In the genomic region with DNA sequence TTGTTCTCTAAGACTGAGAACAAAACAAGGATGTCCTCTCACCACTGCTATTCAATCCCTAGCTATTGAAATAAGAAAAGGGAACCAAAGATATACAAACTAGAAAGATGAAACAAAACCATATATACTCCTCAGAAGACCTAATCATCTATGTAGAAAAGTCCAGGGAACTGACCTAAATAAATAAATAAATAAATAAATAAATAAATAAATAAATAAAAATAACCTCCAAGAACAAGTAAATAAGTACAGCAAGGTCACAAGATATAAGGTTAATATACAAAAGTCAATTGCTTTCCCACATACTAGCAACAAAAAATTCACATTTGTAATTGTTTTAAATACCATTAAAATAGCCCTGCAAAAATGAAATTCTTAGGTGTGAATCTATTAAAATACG, we compare ENCODE assay signal across 1 cellular context.
TF ChIP-seq lines count a peak whose summit lies in the region.

No MANE protein-coding gene starts in this region.

TF ChIP-seq in HEK293, 187 proteins besides CTCF, POLR2A, EP300 and RAD21 (continued from another document and continues in another):
- TF ChIP-seq, protein P1, sequence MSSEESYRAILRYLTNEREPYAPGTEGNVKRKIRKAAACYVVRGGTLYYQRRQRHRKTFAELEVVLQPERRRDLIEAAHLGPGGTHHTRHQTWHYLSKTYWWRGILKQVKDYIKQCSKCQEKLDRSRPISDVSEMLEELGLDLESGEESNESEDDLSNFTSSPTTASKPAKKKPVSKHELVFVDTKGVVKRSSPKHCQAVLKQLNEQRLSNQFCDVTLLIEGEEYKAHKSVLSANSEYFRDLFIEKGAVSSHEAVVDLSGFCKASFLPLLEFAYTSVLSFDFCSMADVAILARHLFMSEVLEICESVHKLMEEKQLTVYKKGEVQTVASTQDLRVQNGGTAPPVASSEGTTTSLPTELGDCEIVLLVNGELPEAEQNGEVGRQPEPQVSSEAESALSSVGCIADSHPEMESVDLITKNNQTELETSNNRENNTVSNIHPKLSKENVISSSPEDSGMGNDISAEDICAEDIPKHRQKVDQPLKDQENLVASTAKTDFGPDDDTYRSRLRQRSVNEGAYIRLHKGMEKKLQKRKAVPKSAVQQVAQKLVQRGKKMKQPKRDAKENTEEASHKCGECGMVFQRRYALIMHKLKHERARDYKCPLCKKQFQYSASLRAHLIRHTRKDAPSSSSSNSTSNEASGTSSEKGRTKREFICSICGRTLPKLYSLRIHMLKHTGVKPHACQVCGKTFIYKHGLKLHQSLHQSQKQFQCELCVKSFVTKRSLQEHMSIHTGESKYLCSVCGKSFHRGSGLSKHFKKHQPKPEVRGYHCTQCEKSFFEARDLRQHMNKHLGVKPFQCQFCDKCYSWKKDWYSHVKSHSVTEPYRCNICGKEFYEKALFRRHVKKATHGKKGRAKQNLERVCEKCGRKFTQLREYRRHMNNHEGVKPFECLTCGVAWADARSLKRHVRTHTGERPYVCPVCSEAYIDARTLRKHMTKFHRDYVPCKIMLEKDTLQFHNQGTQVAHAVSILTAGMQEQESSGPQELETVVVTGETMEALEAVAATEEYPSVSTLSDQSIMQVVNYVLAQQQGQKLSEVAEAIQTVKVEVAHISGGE (tag by site-specific recombination; conservative IDR thresholded peaks at IDR 0.05; ENCODE audit: low read depth): peak; percentile 90
- TF ChIP-seq ZNF19 (tag by site-specific recombination; IDR thresholded peaks at IDR 0.05; ENCODE audit: low read depth) (peak; percentile 75; the same call in 1 of the 2 replicates), ZNF10 (tag by site-specific recombination; IDR thresholded peaks at IDR 0.05) (no peak), ZBTB20 (tag by site-specific recombination; IDR thresholded peaks at IDR 0.05) (no peak), KLF10 (tag by site-specific recombination; IDR thresholded peaks at IDR 0.05) (no peak), ZNF48 (tag by site-specific recombination; IDR thresholded peaks at IDR 0.05) (no peak), ZNF624 (tag by site-specific recombination; IDR thresholded peaks at IDR 0.05) (no peak), ZNF2 (tag by site-specific recombination; IDR thresholded peaks at IDR 0.05) (no peak), ZNF266 (tag by site-specific recombination; IDR thresholded peaks at IDR 0.05; ENCODE audit: low read depth) (peak; percentile 89; the same call in 1 of the 2 replicates), ZNF391 (tag by site-specific recombination; IDR thresholded peaks at IDR 0.05; ENCODE audit: borderline replicate concordance, low read depth) (no peak), ZNF555 (tag by site-specific recombination; conservative IDR thresholded peaks at IDR 0.05) (peak; percentile 98), ZNF785 (tag by site-specific recombination; IDR thresholded peaks at IDR 0.05) (no peak), ZNF433 (tag by site-specific recombination; IDR thresholded peaks at IDR 0.05; ENCODE audit: low read depth) (peak; percentile 95), ZNF843 (tag by site-specific recombination; IDR thresholded peaks at IDR 0.05) (no peak), ZNF404 (tag by site-specific recombination; IDR thresholded peaks at IDR 0.05) (peak; percentile 81; the same call in 1 of the 2 replicates), BCL11B (tag by site-specific recombination; IDR thresholded peaks at IDR 0.05; ENCODE audit: low read depth) (no peak), ZBTB1 (tag by site-specific recombination; IDR thresholded peaks at IDR 0.05) (peak; percentile 66; the same call in 1 of the 2 replicates), ZNF16 (tag by site-specific recombination; IDR thresholded peaks at IDR 0.05; ENCODE audit: low read depth) (no peak), ZNF114 (tag by site-specific recombination; IDR thresholded peaks at IDR 0.05) (no peak), ZNF677 (tag by site-specific recombination; IDR thresholded peaks at IDR 0.05) (no peak), YY2 (tag by site-specific recombination; IDR thresholded peaks at IDR 0.05) (no peak), ZNF354C (tag by site-specific recombination; IDR thresholded peaks at IDR 0.05; ENCODE audit: borderline replicate concordance, low read depth) (peak; percentile 95; the same call in 1 of the 2 replicates), ZNF292 (tag by site-specific recombination; IDR thresholded peaks at IDR 0.05; ENCODE audit: borderline replicate concordance, low read depth) (peak; percentile 92; the same call in 1 of the 2 replicates), ZNF221 (tag by site-specific recombination; IDR thresholded peaks at IDR 0.05; ENCODE audit: borderline replicate concordance) (no peak), ZSCAN16 (tag by site-specific recombination; IDR thresholded peaks at IDR 0.05) (no peak), GFI1B (tag by site-specific recombination; IDR thresholded peaks at IDR 0.05) (peak; percentile 58; the same call in 1 of the 2 replicates), ZNF501 (tag by site-specific recombination; IDR thresholded peaks at IDR 0.05) (peak; percentile 65; the same call in 1 of the 2 replicates), ZFP69B (tag by site-specific recombination; IDR thresholded peaks at IDR 0.05) (no peak), ZNF529 (tag by site-specific recombination; IDR thresholded peaks at IDR 0.05; ENCODE audit: insufficient replicate concordance) (peak; percentile 81), ZNF350 (tag by site-specific recombination; IDR thresholded peaks at IDR 0.05) (no peak), ZXDB (tag by site-specific recombination; IDR thresholded peaks at IDR 0.05) (peak; percentile 73), ZNF223 (tag by site-specific recombination; IDR thresholded peaks at IDR 0.05) (peak; percentile 51; the same call in 1 of the 2 replicates), OVOL3 (tag by site-specific recombination; IDR thresholded peaks at IDR 0.05) (no peak), ZNF658 (tag by site-specific recombination; IDR thresholded peaks at IDR 0.05) (no peak), SP7 (tag by site-specific recombination; IDR thresholded peaks at IDR 0.05) (no peak), SP3 (tag by site-specific recombination; IDR thresholded peaks at IDR 0.05) (peak; percentile 31; the same call in 1 of the 2 replicates)
- TF ChIP-seq, protein P2, sequence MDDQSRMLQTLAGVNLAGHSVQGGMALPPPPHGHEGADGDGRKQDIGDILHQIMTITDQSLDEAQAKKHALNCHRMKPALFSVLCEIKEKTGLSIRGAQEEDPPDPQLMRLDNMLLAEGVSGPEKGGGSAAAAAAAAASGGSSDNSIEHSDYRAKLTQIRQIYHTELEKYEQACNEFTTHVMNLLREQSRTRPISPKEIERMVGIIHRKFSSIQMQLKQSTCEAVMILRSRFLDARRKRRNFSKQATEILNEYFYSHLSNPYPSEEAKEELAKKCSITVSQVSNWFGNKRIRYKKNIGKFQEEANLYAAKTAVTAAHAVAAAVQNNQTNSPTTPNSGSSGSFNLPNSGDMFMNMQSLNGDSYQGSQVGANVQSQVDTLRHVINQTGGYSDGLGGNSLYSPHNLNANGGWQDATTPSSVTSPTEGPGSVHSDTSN (CRISPR knock-in tag; IDR thresholded peaks at IDR 0.05): no peak
- TF ChIP-seq, protein P3, sequence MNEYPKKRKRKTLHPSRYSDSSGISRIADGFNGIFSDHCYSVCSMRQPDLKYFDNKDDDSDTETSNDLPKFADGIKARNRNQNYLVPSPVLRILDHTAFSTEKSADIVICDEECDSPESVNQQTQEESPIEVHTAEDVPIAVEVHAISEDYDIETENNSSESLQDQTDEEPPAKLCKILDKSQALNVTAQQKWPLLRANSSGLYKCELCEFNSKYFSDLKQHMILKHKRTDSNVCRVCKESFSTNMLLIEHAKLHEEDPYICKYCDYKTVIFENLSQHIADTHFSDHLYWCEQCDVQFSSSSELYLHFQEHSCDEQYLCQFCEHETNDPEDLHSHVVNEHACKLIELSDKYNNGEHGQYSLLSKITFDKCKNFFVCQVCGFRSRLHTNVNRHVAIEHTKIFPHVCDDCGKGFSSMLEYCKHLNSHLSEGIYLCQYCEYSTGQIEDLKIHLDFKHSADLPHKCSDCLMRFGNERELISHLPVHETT (tag by site-specific recombination; IDR thresholded peaks at IDR 0.05): no peak
- TF ChIP-seq, protein P4, sequence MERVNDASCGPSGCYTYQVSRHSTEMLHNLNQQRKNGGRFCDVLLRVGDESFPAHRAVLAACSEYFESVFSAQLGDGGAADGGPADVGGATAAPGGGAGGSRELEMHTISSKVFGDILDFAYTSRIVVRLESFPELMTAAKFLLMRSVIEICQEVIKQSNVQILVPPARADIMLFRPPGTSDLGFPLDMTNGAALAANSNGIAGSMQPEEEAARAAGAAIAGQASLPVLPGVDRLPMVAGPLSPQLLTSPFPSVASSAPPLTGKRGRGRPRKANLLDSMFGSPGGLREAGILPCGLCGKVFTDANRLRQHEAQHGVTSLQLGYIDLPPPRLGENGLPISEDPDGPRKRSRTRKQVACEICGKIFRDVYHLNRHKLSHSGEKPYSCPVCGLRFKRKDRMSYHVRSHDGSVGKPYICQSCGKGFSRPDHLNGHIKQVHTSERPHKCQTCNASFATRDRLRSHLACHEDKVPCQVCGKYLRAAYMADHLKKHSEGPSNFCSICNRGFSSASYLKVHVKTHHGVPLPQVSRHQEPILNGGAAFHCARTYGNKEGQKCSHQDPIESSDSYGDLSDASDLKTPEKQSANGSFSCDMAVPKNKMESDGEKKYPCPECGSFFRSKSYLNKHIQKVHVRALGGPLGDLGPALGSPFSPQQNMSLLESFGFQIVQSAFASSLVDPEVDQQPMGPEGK (tag by site-specific recombination; IDR thresholded peaks at IDR 0.05): no peak
- TF ChIP-seq, protein P5, sequence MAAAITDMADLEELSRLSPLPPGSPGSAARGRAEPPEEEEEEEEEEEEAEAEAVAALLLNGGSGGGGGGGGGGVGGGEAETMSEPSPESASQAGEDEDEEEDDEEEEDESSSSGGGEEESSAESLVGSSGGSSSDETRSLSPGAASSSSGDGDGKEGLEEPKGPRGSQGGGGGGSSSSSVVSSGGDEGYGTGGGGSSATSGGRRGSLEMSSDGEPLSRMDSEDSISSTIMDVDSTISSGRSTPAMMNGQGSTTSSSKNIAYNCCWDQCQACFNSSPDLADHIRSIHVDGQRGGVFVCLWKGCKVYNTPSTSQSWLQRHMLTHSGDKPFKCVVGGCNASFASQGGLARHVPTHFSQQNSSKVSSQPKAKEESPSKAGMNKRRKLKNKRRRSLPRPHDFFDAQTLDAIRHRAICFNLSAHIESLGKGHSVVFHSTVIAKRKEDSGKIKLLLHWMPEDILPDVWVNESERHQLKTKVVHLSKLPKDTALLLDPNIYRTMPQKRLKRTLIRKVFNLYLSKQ (tag by site-specific recombination; IDR thresholded peaks at IDR 0.05; ENCODE audit: borderline replicate concordance): peak; percentile 93
- TF ChIP-seq, protein P6, sequence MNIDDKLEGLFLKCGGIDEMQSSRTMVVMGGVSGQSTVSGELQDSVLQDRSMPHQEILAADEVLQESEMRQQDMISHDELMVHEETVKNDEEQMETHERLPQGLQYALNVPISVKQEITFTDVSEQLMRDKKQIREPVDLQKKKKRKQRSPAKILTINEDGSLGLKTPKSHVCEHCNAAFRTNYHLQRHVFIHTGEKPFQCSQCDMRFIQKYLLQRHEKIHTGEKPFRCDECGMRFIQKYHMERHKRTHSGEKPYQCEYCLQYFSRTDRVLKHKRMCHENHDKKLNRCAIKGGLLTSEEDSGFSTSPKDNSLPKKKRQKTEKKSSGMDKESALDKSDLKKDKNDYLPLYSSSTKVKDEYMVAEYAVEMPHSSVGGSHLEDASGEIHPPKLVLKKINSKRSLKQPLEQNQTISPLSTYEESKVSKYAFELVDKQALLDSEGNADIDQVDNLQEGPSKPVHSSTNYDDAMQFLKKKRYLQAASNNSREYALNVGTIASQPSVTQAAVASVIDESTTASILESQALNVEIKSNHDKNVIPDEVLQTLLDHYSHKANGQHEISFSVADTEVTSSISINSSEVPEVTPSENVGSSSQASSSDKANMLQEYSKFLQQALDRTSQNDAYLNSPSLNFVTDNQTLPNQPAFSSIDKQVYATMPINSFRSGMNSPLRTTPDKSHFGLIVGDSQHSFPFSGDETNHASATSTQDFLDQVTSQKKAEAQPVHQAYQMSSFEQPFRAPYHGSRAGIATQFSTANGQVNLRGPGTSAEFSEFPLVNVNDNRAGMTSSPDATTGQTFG (tag by site-specific recombination; IDR thresholded peaks at IDR 0.05; ENCODE audit: borderline replicate concordance): no peak
- TF ChIP-seq, protein P7, sequence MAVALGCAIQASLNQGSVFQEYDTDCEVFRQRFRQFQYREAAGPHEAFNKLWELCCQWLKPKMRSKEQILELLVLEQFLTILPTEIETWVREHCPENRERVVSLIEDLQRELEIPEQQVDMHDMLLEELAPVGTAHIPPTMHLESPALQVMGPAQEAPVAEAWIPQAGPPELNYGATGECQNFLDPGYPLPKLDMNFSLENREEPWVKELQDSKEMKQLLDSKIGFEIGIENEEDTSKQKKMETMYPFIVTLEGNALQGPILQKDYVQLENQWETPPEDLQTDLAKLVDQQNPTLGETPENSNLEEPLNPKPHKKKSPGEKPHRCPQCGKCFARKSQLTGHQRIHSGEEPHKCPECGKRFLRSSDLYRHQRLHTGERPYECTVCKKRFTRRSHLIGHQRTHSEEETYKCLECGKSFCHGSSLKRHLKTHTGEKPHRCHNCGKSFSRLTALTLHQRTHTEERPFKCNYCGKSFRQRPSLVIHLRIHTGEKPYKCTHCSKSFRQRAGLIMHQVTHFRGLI (tag by site-specific recombination; IDR thresholded peaks at IDR 0.05): no peak
- TF ChIP-seq, protein P8, sequence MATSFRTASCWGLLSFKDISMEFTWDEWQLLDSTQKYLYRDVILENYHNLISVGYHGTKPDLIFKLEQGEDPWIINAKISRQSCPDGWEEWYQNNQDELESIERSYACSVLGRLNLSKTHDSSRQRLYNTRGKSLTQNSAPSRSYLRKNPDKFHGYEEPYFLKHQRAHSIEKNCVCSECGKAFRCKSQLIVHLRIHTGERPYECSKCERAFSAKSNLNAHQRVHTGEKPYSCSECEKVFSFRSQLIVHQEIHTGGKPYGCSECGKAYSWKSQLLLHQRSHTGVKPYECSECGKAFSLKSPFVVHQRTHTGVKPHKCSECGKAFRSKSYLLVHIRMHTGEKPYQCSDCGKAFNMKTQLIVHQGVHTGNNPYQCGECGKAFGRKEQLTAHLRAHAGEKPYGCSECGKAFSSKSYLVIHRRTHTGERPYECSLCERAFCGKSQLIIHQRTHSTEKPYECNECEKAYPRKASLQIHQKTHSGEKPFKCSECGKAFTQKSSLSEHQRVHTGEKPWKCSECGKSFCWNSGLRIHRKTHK (tag by site-specific recombination; IDR thresholded peaks at IDR 0.05): no peak
- TF ChIP-seq, protein P9, sequence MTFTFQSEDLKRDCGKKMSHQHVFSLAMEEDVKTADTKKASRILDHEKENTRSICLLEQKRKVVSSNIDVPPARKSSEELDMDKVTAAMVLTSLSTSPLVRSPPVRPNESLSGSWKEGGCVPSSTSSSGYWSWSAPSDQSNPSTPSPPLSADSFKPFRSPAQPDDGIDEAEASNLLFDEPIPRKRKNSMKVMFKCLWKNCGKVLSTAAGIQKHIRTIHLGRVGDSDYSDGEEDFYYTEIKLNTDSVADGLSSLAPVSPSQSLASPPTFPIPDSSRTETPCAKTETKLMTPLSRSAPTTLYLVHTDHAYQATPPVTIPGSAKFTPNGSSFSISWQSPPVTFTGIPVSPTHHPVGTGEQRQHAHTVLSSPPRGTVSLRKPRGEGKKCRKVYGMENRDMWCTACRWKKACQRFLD (tag by site-specific recombination; IDR thresholded peaks at IDR 0.05): 0 out of 2 replicates have a peak, but pooled peaks have one; percentile 25
- TF ChIP-seq, protein P10, sequence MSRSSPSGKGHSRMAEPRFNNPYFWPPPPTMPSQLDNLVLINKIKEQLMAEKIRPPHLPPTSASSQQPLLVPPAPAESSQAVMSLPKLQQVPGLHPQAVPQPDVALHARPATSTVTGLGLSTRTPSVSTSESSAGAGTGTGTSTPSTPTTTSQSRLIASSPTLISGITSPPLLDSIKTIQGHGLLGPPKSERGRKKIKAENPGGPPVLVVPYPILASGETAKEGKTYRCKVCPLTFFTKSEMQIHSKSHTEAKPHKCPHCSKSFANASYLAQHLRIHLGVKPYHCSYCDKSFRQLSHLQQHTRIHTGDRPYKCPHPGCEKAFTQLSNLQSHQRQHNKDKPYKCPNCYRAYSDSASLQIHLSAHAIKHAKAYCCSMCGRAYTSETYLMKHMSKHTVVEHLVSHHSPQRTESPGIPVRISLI (tag by site-specific recombination; IDR thresholded peaks at IDR 0.05): no peak
